1 cellular context compared by ENCODE assay signal in the genomic region with DNA sequence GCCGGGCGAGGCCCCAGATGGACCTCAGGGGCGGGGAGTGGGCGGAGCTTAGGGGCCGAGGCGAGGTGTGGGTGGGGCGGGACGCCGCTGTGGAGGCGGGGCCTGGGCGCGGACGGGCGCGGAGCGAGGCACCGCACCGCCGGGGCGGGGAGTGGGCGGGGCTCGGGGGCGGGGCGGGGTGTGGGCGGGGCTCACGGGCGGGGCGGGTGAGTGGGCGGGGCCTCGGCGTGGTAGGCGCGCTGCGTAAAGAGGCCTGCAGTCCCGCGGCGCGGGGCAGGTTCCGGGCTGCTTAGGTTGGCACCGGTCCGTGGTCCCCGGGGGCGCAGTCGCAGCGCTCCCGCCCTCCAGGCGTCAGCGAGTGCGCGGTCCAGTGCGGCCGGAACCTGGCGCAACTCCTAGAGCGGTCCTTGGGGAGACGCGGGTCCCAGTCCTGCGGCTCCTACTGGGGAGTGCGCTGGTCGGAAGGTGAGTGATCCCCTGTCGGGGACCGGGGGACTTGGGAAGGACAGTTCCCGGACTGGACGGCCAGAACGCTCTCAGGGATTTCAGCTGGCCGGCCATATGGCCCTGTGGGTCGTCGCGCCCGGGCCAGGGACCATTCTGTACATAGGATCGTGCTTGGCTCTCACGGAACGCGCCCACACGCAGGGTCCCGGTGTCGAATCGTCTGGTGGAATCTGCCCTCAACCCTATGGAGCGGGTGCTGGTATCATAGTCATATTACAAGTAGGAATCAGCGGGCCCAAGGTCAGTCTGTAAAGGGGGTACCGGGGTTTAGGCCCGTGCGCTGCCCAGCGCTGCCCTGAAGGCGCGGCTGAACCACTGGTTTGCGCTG.
A peak's percentile ranks its signal among the peaks of the same experiment; 100 is the strongest.
TF ChIP-seq lines count a peak whose summit lies in the region.

A gene with protein sequence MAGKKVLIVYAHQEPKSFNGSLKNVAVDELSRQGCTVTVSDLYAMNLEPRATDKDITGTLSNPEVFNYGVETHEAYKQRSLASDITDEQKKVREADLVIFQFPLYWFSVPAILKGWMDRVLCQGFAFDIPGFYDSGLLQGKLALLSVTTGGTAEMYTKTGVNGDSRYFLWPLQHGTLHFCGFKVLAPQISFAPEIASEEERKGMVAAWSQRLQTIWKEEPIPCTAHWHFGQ (plus strand): TSS at position 274 of the 835 bp plus-strand sequence. CDS start 6,659 bp downstream, outside the sequence.

TF ChIP-seq in WTC11, 78 proteins besides CTCF, POLR2A, EP300 and RAD21 (continued from another document):
- TF ChIP-seq, protein P1, sequence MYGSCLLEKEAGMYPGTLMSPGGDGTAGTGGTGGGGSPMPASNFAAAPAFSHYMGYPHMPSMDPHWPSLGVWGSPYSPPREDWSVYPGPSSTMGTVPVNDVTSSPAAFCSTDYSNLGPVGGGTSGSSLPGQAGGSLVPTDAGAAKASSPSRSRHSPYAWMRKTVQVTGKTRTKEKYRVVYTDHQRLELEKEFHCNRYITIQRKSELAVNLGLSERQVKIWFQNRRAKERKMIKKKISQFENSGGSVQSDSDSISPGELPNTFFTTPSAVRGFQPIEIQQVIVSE (CRISPR knock-in tag; IDR thresholded peaks at IDR 0.05; ENCODE audit: borderline replicate concordance) = no peak
- TF ChIP-seq SMAD3 (CRISPR knock-in tag; IDR thresholded peaks at IDR 0.05; ENCODE audit: borderline replicate concordance) (0 out of 2 replicates have a peak, but pooled peaks have one; percentile 48), ELF4 (CRISPR knock-in tag; IDR thresholded peaks at IDR 0.05; ENCODE audit: low read depth) (no peak), ATF1 (CRISPR knock-in tag; IDR thresholded peaks at IDR 0.05) (no peak), CREM (CRISPR knock-in tag; IDR thresholded peaks at IDR 0.05) (no peak), NR2C2 (CRISPR knock-in tag; IDR thresholded peaks at IDR 0.05) (0 out of 2 replicates have a peak, but pooled peaks have one; percentile 44)
- TF ChIP-seq, protein P2, sequence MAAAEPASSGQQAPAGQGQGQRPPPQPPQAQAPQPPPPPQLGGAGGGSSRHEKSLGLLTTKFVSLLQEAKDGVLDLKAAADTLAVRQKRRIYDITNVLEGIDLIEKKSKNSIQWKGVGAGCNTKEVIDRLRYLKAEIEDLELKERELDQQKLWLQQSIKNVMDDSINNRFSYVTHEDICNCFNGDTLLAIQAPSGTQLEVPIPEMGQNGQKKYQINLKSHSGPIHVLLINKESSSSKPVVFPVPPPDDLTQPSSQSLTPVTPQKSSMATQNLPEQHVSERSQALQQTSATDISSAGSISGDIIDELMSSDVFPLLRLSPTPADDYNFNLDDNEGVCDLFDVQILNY (CRISPR knock-in tag; IDR thresholded peaks at IDR 0.05) = no peak
- TF ChIP-seq, protein P3, sequence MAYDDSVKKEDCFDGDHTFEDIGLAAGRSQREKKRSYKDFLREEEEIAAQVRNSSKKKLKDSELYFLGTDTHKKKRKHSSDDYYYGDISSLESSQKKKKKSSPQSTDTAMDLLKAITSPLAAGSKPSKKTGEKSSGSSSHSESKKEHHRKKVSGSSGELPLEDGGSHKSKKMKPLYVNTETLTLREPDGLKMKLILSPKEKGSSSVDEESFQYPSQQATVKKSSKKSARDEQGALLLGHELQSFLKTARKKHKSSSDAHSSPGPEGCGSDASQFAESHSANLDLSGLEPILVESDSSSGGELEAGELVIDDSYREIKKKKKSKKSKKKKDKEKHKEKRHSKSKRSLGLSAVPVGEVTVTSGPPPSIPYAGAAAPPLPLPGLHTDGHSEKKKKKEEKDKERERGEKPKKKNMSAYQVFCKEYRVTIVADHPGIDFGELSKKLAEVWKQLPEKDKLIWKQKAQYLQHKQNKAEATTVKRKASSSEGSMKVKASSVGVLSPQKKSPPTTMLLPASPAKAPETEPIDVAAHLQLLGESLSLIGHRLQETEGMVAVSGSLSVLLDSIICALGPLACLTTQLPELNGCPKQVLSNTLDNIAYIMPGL (CRISPR knock-in tag; IDR thresholded peaks at IDR 0.05) = peak; percentile 72; the same call in 1 of the 2 replicates
